ENCODE assay signal across 26 cellular contexts in the genomic region with DNA sequence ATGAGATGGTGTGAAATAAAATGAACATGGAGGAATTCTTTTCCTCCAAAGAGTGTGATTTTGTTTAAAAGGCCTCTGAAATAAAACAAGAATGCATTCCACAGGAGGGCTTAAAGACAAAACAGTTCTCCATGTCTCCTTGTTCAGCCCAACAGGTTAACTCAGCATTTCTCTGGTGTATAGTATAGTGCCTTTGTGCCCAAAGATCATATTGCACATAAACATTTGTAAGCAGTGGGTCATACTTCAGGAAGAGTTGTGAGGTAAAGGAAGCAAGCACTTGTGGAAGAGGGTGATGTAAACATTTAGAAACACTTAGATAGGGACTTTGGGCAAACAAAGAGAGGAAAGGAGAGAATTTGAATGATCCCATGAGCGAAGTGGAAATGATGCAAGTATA.
"Had no signal": no experiment of that assay in that cellular context is flagged by ENCODE, and none has a peak within 500 bp of the region (broad histone marks: within the 10 kb centered on the region; RNA-seq: fewer than 3 reads in every experiment).

No MANE protein-coding gene starts in this region.

- DNase-seq: effector CD8-positive, alpha-beta T cell; endodermal cell; foreskin melanocyte; glutamatergic neuron; heart right ventricle; hippocampal formation; kidney glomerular epithelial cell; left ventricle myocardium superior; lower lobe of right lung; natural killer cell; occipital lobe; ovary; posterior cingulate gyrus; psoas muscle; right cardiac atrium; sigmoid colon; stimulated activated CD4-positive, alpha-beta T cell treated with anti-CD3 and anti-CD28 coated beads, Interleukin-2, amount 100 ng/mL, for 24 hours; stimulated activated CD4-positive, alpha-beta T cell treated with anti-CD3 and anti-CD28 coated beads, Interleukin-4, amount 100 ng/mL, for 24 hours; stimulated activated naive CD8-positive, alpha-beta T cell treated with anti-CD3 and anti-CD28 coated beads, Interleukin-15, Interleukin-2, amounts not matched to agents 100 U/mL and 50 U/mL, for 24 hours; substantia nigra; testis; tibial artery had no signal

- FAIRE-seq: islet of Langerhans had no signal

- H3K36me3 Mint-ChIP-seq: stimulated activated memory B cell treated with anti-CD40 and anti-IgM and Interleukin-4, amounts not matched to agents 10 μg/mL and 1 μg/mL and 100 μg/mL, for 72 hours; type B pancreatic cell had no signal

- H3K4me3 Mint-ChIP-seq: endodermal cell; natural killer cell; stimulated activated memory B cell treated with anti-CD40 and anti-IgM and Interleukin-4, amounts not matched to agents 10 μg/mL and 1 μg/mL and 100 μg/mL, for 72 hours; type B pancreatic cell had no signal

- H3K27ac Mint-ChIP-seq: endodermal cell; natural killer cell; stimulated activated memory B cell treated with anti-CD40 and anti-IgM and Interleukin-4, amounts not matched to agents 10 μg/mL and 1 μg/mL and 100 μg/mL, for 72 hours; type B pancreatic cell had no signal

- ATAC-seq: heart right ventricle; left ventricle myocardium superior; lower lobe of right lung; natural killer cell; psoas muscle; right cardiac atrium; stimulated activated memory B cell treated with anti-CD40 and anti-IgM and Interleukin-4, amounts not matched to agents 10 μg/mL and 1 μg/mL and 100 μg/mL, for 72 hours; stimulated activated naive CD8-positive, alpha-beta T cell treated with anti-CD3 and anti-CD28 coated beads, Interleukin-15, Interleukin-2, amounts not matched to agents 100 U/mL and 50 U/mL, for 24 hours had no signal

- H3K4me3 ChIP-seq: esophagus muscularis mucosa, heart right ventricle, lower lobe of right lung, ovary, psoas muscle, sigmoid colon, testis, tibial artery had no signal

- H3K4me1 Mint-ChIP-seq: endodermal cell; natural killer cell; stimulated activated memory B cell treated with anti-CD40 and anti-IgM and Interleukin-4, amounts not matched to agents 10 μg/mL and 1 μg/mL and 100 μg/mL, for 72 hours had no signal
